ENCODE assay signal across 30 cellular contexts in genomic region chr1:97392701-97393100, GRCh38.
"Had no signal": no experiment of that assay in that cellular context is flagged by ENCODE, and none has a peak within 500 bp of the region (broad histone marks: within the 10 kb centered on the region; RNA-seq: fewer than 3 reads in every experiment).

No MANE protein-coding gene starts in this region.

- H3K4me3 ChIP-seq: body of pancreas, dorsolateral prefrontal cortex, left lung, lower lobe of right lung, mucosa of descending colon, thoracic aorta had no signal

- ATAC-seq: activated CD4-positive, CD25-positive, alpha-beta regulatory T cell treated with anti-CD3 and anti-CD28 coated beads, Interleukin-2, amount 50 U/mL, for 24 hours; activated T-cell treated with anti-CD3 and anti-CD28 coated beads, Interleukin-2, amount 50 U/mL, for 4 hours; activated T-helper 17 cell treated with anti-CD3 and anti-CD28 coated beads, Interleukin-2, amount 50 U/mL, for 72 hours; body of pancreas; left lung; lower lobe of right lung; mucosa of descending colon; natural killer cell treated with Interleukin-12 subunit alpha and Interleukin-12 subunit beta and Interleukin-15 and Interleukin-18, amount 100 ng/mL, for 72 hours; right cardiac atrium; stimulated activated effector memory CD8-positive, alpha-beta T cell treated with anti-CD3 and anti-CD28 coated beads, Interleukin-12 subunit alpha, Interleukin-12 subunit beta, amount 100 ng/mL, for 72 hours; T-helper 17 cell had no signal

- H3K27me3 ChIP-seq: body of pancreas, dorsolateral prefrontal cortex, left lung had no signal

- H3K4me1 ChIP-seq: body of pancreas, left lung, lower lobe of right lung had no signal

- DNase-seq: activated CD4-positive, alpha-beta memory T cell treated with anti-CD3 and anti-CD28 coated beads for 36 hours; activated CD4-positive, alpha-beta T cell treated with anti-CD3 and anti-CD28 coated beads, Interleukin-2, amount 10 ng/mL, durations not matched to agents 24 days and 14 days; activated CD8-positive, alpha-beta memory T cell treated with anti-CD3 and anti-CD28 coated beads, Interleukin-2, amount 50 U/mL, for 48 hours; activated gamma-delta T cell treated with Interleukin-2 at 50 U/mL for 16 hours; activated naive CD4-positive, alpha-beta T cell treated with anti-CD3 and anti-CD28 coated beads, Interleukin-2, amount 50 U/mL, for 16 hours; activated T-cell treated with anti-CD3 and anti-CD28 coated beads, Interleukin-2, amount 50 U/mL, for 4 hours; amygdala; body of pancreas; dorsolateral prefrontal cortex; effector memory CD4-positive, alpha-beta T cell; glutamatergic neuron; left lung; lower lobe of right lung; mesenchymal stem cell; mucosa of descending colon; right cardiac atrium; stimulated activated CD4-positive, alpha-beta T cell treated with anti-CD3 and anti-CD28 coated beads, Interleukin-4, amount 100 ng/mL, for 1 hour; T-helper 17 cell; T1000; trophoblast cell; WERI-Rb-1 had no signal

- H3K9me3 ChIP-seq: body of pancreas, left lung, lower lobe of right lung, mucosa of descending colon, thoracic aorta had no signal

- H3K36me3 ChIP-seq: left lung, lower lobe of right lung, thoracic aorta, WERI-Rb-1 had no signal

- H3K27ac ChIP-seq: body of pancreas, dorsolateral prefrontal cortex, left lung, lower lobe of right lung, thoracic aorta, WERI-Rb-1 had no signal

- FAIRE-seq: colon, frontal cortex, islet of Langerhans, urothelium cell line had no signal
